ENCODE assay signal across 9 cellular contexts in genomic region chr7:105352922-105353668, GRCh38. TPM values are rescaled to one million over a fixed set of nuclear protein-coding genes. Genes with fewer than 3 reads are reported as not detected.
DNase-seq lines count a peak whose midpoint lies in the region; ATAC-seq, FAIRE-seq and TF ChIP-seq lines count a peak whose summit lies in the region.
"Had no signal": no experiment of that assay in that cellular context is flagged by ENCODE, and none has a peak within 500 bp of the region (broad histone marks: within the 10 kb centered on the region; RNA-seq: fewer than 3 reads in every experiment).

No MANE protein-coding gene starts in this region.

- WGBS in GM23248 (ENCODE audit: low coverage in 1 of 2, low lambda C conversion rate in 2 of 2, missing lambda C conversion rate in 2 of 2), 2 experiments: 52 to 58% methylated on average over 4 of the region's 4 CpGs
- WGBS in esophagus muscularis mucosa: 81% methylated on average over 4 of the region's 4 CpGs
- 47 to 70% (median 47%) methylated on average over 4 of the region's 4 CpGs for WGBS in small intestine, 3 donors
- 79 to 89% methylated on average over 4 of the region's 4 CpGs for WGBS in aorta, 2 donors
- WGBS in testis, 2 donors: 52 to 69% methylated on average over 4 of the region's 4 CpGs

- no peak for FAIRE-seq in small intestine (lab: Jason Lieb, UNC)

- DNase-seq in GM23248 (peak; percentile 57), T-cell (no peak), esophagus muscularis mucosa (ENCODE audit: extremely low spot score) (no peak), small intestine (peak; percentile 92), medulla oblongata (ENCODE audit: extremely low spot score) (no peak), aorta (no peak), NCI-H187 treated with DMSO at 0.1 percent for 48 hours (lab: John Stamatoyannopoulos, UW) (no peak), testis (no peak)
- DNase-seq: NCI-H2081 treated with DMSO at 0.1 percent for 48 hours had no signal

- peaks cover 5% of the 10 kb centered on the region; the same call in 1 of the 2 replicates for H4K20me1 ChIP-seq in GM23248 (ENCODE audit: insufficient read depth)

- TF ChIP-seq POLR2A in esophagus muscularis mucosa (IDR thresholded peaks at IDR 0.05; ENCODE audit: low read depth) (no peak), testis (IDR thresholded peaks at IDR 0.05) (no peak)

- no peaks in the 10 kb centered on the region for H3K9me2 ChIP-seq in GM23248 (ENCODE audit: insufficient read depth)

- H3K4me1 Mint-ChIP-seq in T-cell: peaks cover 62 to 87% (median 75%) of the 10 kb centered on the region in 3 donors

- H3K9me3 Mint-ChIP-seq in T-cell: no peaks in the 10 kb centered on the region

- peaks cover 35% of the 10 kb centered on the region for H3F3A ChIP-seq in GM23248 (ENCODE audit: insufficient read depth)

- H3K9me3 ChIP-seq in GM23248 (ENCODE audit: low read depth) (no peaks in the 10 kb centered on the region), esophagus muscularis mucosa (no peaks in the 10 kb centered on the region), small intestine (ENCODE audit: control insufficient read depth, low read depth) (no peaks in the 10 kb centered on the region), aorta (ENCODE audit: control insufficient read depth, low read length) (no peaks in the 10 kb centered on the region), testis (no peaks in the 10 kb centered on the region)

- no peak overlapping the region for H2AFZ ChIP-seq in GM23248

- H3K36me3 Mint-ChIP-seq in T-cell: no peaks in the 10 kb centered on the region

- peak overlapping the region; percentile 25 to 68 (median 32) for H3K4me3 Mint-ChIP-seq in T-cell

- H3K4me2 ChIP-seq in GM23248 (ENCODE audit: unreplicated experiment): peak overlapping the region; percentile 83

- no peaks in the 10 kb centered on the region for H3K27me3 ChIP-seq in GM23248 (replicated peaks; ENCODE audit: insufficient read depth)
- no peaks in the 10 kb centered on the region for H3K27me3 ChIP-seq in esophagus muscularis mucosa
- H3K27me3 ChIP-seq in small intestine (ENCODE audit: control insufficient read depth in 2 of 2, insufficient read depth in 2 of 2, low read length in 2 of 2): no peaks in the 10 kb centered on the region
- H3K27me3 ChIP-seq in aorta (ENCODE audit: control insufficient read depth in 1 of 2, insufficient read depth in 2 of 2, low read length in 1 of 2): no peaks in the 10 kb centered on the region
- H3K27me3 ChIP-seq in testis: no peaks in the 10 kb centered on the region

- H3K27me3 Mint-ChIP-seq in T-cell: no peaks in the 10 kb centered on the region

- H3K36me3 ChIP-seq in GM23248 (ENCODE audit: low read depth) (no peaks in the 10 kb centered on the region), esophagus muscularis mucosa (no peaks in the 10 kb centered on the region), small intestine (ENCODE audit: control insufficient read depth in 2 of 2, insufficient read depth in 2 of 2, low read length in 2 of 2) (no peaks in the 10 kb centered on the region), aorta (ENCODE audit: control insufficient read depth in 1 of 2, insufficient read depth in 2 of 2, low read length in 1 of 2) (no peaks in the 10 kb centered on the region), testis (ENCODE audit: low read depth, missing control alignments) (no peaks in the 10 kb centered on the region)

- in situ Hi-C loops in GM23248 (cut with MboI): no loop called here

- H3K9ac ChIP-seq in GM23248: peak overlapping the region; percentile 76; the same call in 1 of the 2 replicates

- intact Hi-C loops in esophagus muscularis mucosa (cut with DNase I): no loop called here
- intact Hi-C loops in aorta (cut with DNase I): loop anchor here in 1 of 2 donors (10.0 kb wide), 1 partner anchor 208 kb away; no protein-coding TSS in a partner anchor
- intact Hi-C loops in testis (cut with DNase I; ENCODE audit: low total_unique reads): no loop called here

- no peak for TF ChIP-seq EP300 in esophagus muscularis mucosa (IDR thresholded peaks at IDR 0.05)

- ATAC-seq in T-cell (replicated peaks in 1 of 4) (no peak), aorta (ENCODE audit: low FRiP score) (no peak)

- peak overlapping the region; percentile 92 to 98 for H3K27ac Mint-ChIP-seq in T-cell

- TF ChIP-seq CTCF in esophagus muscularis mucosa (IDR thresholded peaks at IDR 0.05): no peak
- TF ChIP-seq CTCF in testis (IDR thresholded peaks at IDR 0.05): no peak

- H3K27ac ChIP-seq in GM23248 (peak overlapping the region; percentile 95), esophagus muscularis mucosa (replicated peaks in 1 of 4) (peak overlapping the region; percentile 1 to 68 (median 54)), small intestine (ENCODE audit: low read depth in 1 of 2, low read length in 1 of 2) (peak overlapping the region in 1 of 2 donors; percentile 76), aorta (ENCODE audit: low read depth in 1 of 2, low read length in 2 of 2) (no peak overlapping the region), testis (peak overlapping the region in 1 of 2 donors; percentile 73)

- CTCF ChIA-PET in T-cell (lab: Charles Lee): interaction anchor here in 1 of 2 donors (1.0 to 1.6 kb wide), 4 partner anchors 34 to 372 kb away, joined by 3 to 5 read pairs (median 4); no protein-coding TSS in a partner anchor

- H3K79me2 ChIP-seq in GM23248 (ENCODE audit: insufficient read depth): peaks cover 86% of the 10 kb centered on the region

- H3K4me3 ChIP-seq in GM23248: peak overlapping the region; percentile 64
- no peak overlapping the region for H3K4me3 ChIP-seq in esophagus muscularis mucosa
- H3K4me3 ChIP-seq in small intestine (ENCODE audit: low read depth in 1 of 2, low read length in 2 of 2): no peak overlapping the region
- H3K4me3 ChIP-seq in aorta (ENCODE audit: low read length in 2 of 2): no peak overlapping the region
- H3K4me3 ChIP-seq in testis: no peak overlapping the region

- POLR2A ChIA-PET in T-cell (lab: Charles Lee): interaction anchor here (0.5 to 1.0 kb wide), 6 partner anchors 24 to 294 kb away, joined by 3 to 6 read pairs (median 4); partner anchors contain the start of gene SRPK2 (in 1 of the 2)

- H3K4me1 ChIP-seq in GM23248 (ENCODE audit: insufficient read depth) (peaks cover 37% of the 10 kb centered on the region), esophagus muscularis mucosa (peaks cover 30 to 64% (median 51%) of the 10 kb centered on the region in 4 donors), small intestine (ENCODE audit: control insufficient read depth in 2 of 2, insufficient read depth in 1 of 2, low read depth in 1 of 2, low read length in 1 of 2) (peaks cover 12 to 18% of the 10 kb centered on the region in 2 donors), aorta (ENCODE audit: control insufficient read depth in 1 of 2, insufficient read depth in 2 of 2, low read length in 2 of 2) (peaks cover 0 to 3% of the 10 kb centered on the region in 2 donors), testis (peaks cover 40% of the 10 kb centered on the region)

RNA-seq across cellular contexts. Expression of gene SRPK2, which starts 35.6 kb away (rescaled TPM):
- total RNA-seq in GM23248 (2014; rRNA removed; shearing (Covaris generic)): 47.4 and 85.2 TPM in 2 replicates
- polyA plus RNA-seq in GM23248 (2016; fragmentation: Nextera tagmentation; extraction: Ambion mirVana): 53.1 and 55.2 TPM in 2 replicates
- 10 to 100 TPM; 41.6 to 71.4 (median 46.9) TPM for total RNA-seq in T-cell
- 10 to 100 TPM; 33.0 to 47.4 (median 42.8) TPM for total RNA-seq in esophagus muscularis mucosa
- 10 to 100 TPM; 12.2 to 14.3 (median 13.9) TPM for polyA plus RNA-seq in small intestine
- total RNA-seq in aorta: 10 to 100 TPM; 41.2 to 49.7 TPM
- 10 to 100 TPM; 11.5 to 16.2 TPM for polyA plus RNA-seq in aorta
- 100 to 1,000 TPM; 181 to 293 TPM for total RNA-seq in testis
- 226 TPM for polyA plus RNA-seq in testis (ENCODE audit: insufficient read depth, low read depth, low replicate concordance)

Comparison
In these comparisons a context has a peak if more than half of its experiments do, and no peak if none do; other contexts are left out.
1. DNase-seq: peak in GM23248 (single experiment) and small intestine (single experiment); none in T-cell (0 of 34), esophagus muscularis mucosa (single experiment), medulla oblongata (single experiment), aorta (0 of 2), NCI-H187 treated with DMSO at 0.1 percent for 48 hours (single experiment) and testis (single experiment).
2. H3K27ac ChIP-seq: peak in GM23248 (single experiment) and esophagus muscularis mucosa (4 of 4); none in aorta (0 of 2).